In genomic region chr9:34381323-34381722, GRCh38 we compare ENCODE assay signal across 8 cellular contexts. TPM values are rescaled to one million over a fixed set of nuclear protein-coding genes. Genes with fewer than 3 reads are reported as not detected.
A peak's percentile ranks its signal among the peaks of the same experiment; 100 is the strongest.
DNase-seq lines count a peak whose midpoint lies in the region; ATAC-seq, FAIRE-seq and TF ChIP-seq lines count a peak whose summit lies in the region.

No MANE protein-coding gene starts in this region.

- POLR2A ChIA-PET in HepG2 (lab: Yijun Ruan, JAX): no interaction called here

- peak overlapping the region; percentile 97 for H3K4me2 ChIP-seq in HepG2 (ENCODE audit: low read depth, low read length)

- DNase-seq in activated CD8-positive, alpha-beta memory T cell treated with anti-CD3 and anti-CD28 coated beads, Interleukin-2, amount 10 ng/mL, durations not matched to agents 7 days and 5 days: no peak
- DNase-seq in activated CD8-positive, alpha-beta memory T cell treated with anti-CD3 and anti-CD28 coated beads, Interleukin-2, amount 50 U/mL, for 4 hours: no peak
- DNase-seq in ascending aorta (ENCODE audit: low spot score in 2 of 2): no peak
- no peak for DNase-seq in HepG2 (ENCODE audit: low spot score)
- DNase-seq in substantia nigra (lab: John Stamatoyannopoulos, UW): peak in 3 of 49 donors; percentile 14 to 25 (median 20)
- no peak for DNase-seq in NCI-H524 (lab: John Stamatoyannopoulos, UW)
- DNase-seq in globus pallidus (ENCODE audit: low spot score): no peak

- TF ChIP-seq EP300 in HepG2 (IDR thresholded peaks at IDR 0.05; ENCODE audit: low read depth in 2 of 2, low read length in 2 of 2) (no peak), HepG2 (CRISPR knock-in tag; IDR thresholded peaks at IDR 0.05; ENCODE audit: borderline replicate concordance) (no peak)

- H3K4me3 Mint-ChIP-seq in activated CD8-positive, alpha-beta memory T cell treated with anti-CD3 and anti-CD28 coated beads, Interleukin-2, amount 10 ng/mL, durations not matched to agents 7 days and 5 days: peak overlapping the region; percentile 65

- H3K27me3 Mint-ChIP-seq in activated CD8-positive, alpha-beta memory T cell treated with anti-CD3 and anti-CD28 coated beads, Interleukin-2, amount 10 ng/mL, durations not matched to agents 7 days and 5 days: peaks cover 4% of the 10 kb centered on the region

- H3K27ac ChIP-seq in ascending aorta (no peak overlapping the region), HepG2 (ENCODE audit: extremely low read length, insufficient read depth, low read length) (no peak overlapping the region), substantia nigra (ENCODE audit: low read depth, low read length, poor library complexity, severe bottlenecking) (peak overlapping the region; percentile 49)

- in situ Hi-C loops in HepG2 (cut with HindIII; ENCODE audit: extremely low pct_ligation_motif_present, low pct_unique_long_range_greater_than_20kb): no loop called here

- H3K4me1 Mint-ChIP-seq in activated CD8-positive, alpha-beta memory T cell treated with anti-CD3 and anti-CD28 coated beads, Interleukin-2, amount 10 ng/mL, durations not matched to agents 7 days and 5 days: peaks cover 27% of the 10 kb centered on the region

- CTCF ChIA-PET in activated CD8-positive, alpha-beta memory T cell treated with anti-CD3 and anti-CD28 coated beads, Interleukin-2, amount 10 ng/mL, durations not matched to agents 7 days and 5 days (lab: Charles Lee): interaction anchor here (0.8 to 9.7 kb wide), 6 partner anchors 11 to 218 kb away, joined by 3 to 143 read pairs (median 4); no protein-coding TSS in a partner anchor
- CTCF ChIA-PET in HepG2 (lab: Yijun Ruan, JAX; ENCODE audit: low intra/inter-chr PET ratio, low total read pairs): interaction anchor here (7.2 kb wide), 1 partner anchor 49 kb away, joined by 143 read pairs; the partner anchor contains the start of genes KIF24 and NUDT2

- no peaks in the 10 kb centered on the region for H3K27me3 ChIP-seq in ascending aorta
- H3K27me3 ChIP-seq in HepG2 (ENCODE audit: control insufficient read depth in 1 of 2, insufficient read depth in 2 of 2, low read length in 2 of 2): no peaks in the 10 kb centered on the region; a peak in 1 of 5 replicates

- no peak for TF ChIP-seq POLR2A in HepG2 (IDR thresholded peaks at IDR 0.05; ENCODE audit: insufficient read depth in 1 of 2, low read depth in 2 of 2, low read length in 2 of 2)

- no peak for FAIRE-seq in HepG2 (lab: Jason Lieb, UNC)

- H3K79me2 ChIP-seq in HepG2 (ENCODE audit: insufficient read depth, low read length): no peaks in the 10 kb centered on the region

- peaks cover 7 to 13% of the 10 kb centered on the region in 2 donors for H3K4me1 ChIP-seq in ascending aorta
- H3K4me1 ChIP-seq in HepG2 (ENCODE audit: insufficient read depth, low read length): peaks cover 55% of the 10 kb centered on the region

- peak overlapping the region; percentile 61; the same call in 1 of the 2 replicates for H3K9ac ChIP-seq in HepG2 (ENCODE audit: insufficient read depth, low read depth, low read length)

- intact Hi-C loops in ascending aorta (cut with DNase I): no loop called here
- intact Hi-C loops in HepG2 (cut with micrococcal nuclease; ENCODE audit: unreplicated experiment): no loop called here

- TF ChIP-seq RAD21 in HepG2 (CRISPR knock-in tag; IDR thresholded peaks at IDR 0.05): no peak

- no peaks in the 10 kb centered on the region for H3K36me3 ChIP-seq in ascending aorta
- H3K36me3 ChIP-seq in HepG2 (replicated peaks in 1 of 2; ENCODE audit: control insufficient read depth in 1 of 2, insufficient read depth in 2 of 2, low read length in 2 of 2): no peaks in the 10 kb centered on the region

- no peak overlapping the region for H3K27ac Mint-ChIP-seq in activated CD8-positive, alpha-beta memory T cell treated with anti-CD3 and anti-CD28 coated beads, Interleukin-2, amount 10 ng/mL, durations not matched to agents 7 days and 5 days

- H3K9me3 Mint-ChIP-seq in activated CD8-positive, alpha-beta memory T cell treated with anti-CD3 and anti-CD28 coated beads, Interleukin-2, amount 10 ng/mL, durations not matched to agents 7 days and 5 days (ENCODE audit: low read depth): no peaks in the 10 kb centered on the region

- no TSS peak for BruUV-seq in HepG2 (replicated peaks; lab: Mats Ljungman, UMichigan)

- no peaks in the 10 kb centered on the region for H3K36me3 Mint-ChIP-seq in activated CD8-positive, alpha-beta memory T cell treated with anti-CD3 and anti-CD28 coated beads, Interleukin-2, amount 10 ng/mL, durations not matched to agents 7 days and 5 days

- WGBS in HepG2 (ENCODE audit: low lambda C conversion rate): 63% methylated on average over 17 of the region's 17 CpGs

- H2AFZ ChIP-seq in HepG2 (ENCODE audit: low read length): no peak overlapping the region

- peak overlapping the region; percentile 51 to 62 for H3K4me3 ChIP-seq in ascending aorta
- H3K4me3 ChIP-seq in HepG2 (replicated peaks in 1 of 3; ENCODE audit: insufficient read depth in 1 of 3, low read depth in 2 of 3, low read length in 3 of 3): peak overlapping the region; percentile 57 to 76 (median 58); a peak in 5 of 6 replicates

- no peak for ATAC-seq in activated CD8-positive, alpha-beta memory T cell treated with anti-CD3 and anti-CD28 coated beads, Interleukin-2, amount 10 ng/mL, durations not matched to agents 7 days and 5 days
- ATAC-seq in HepG2 (no peak), HG02852 (IDR thresholded peaks at IDR 0.05; ENCODE audit: unreplicated experiment) (no peak)

- H4K20me1 ChIP-seq in HepG2 (ENCODE audit: insufficient read depth, low read length): no peaks in the 10 kb centered on the region

- H3K9me3 ChIP-seq in ascending aorta (no peaks in the 10 kb centered on the region), HepG2 (ENCODE audit: low read length) (no peaks in the 10 kb centered on the region)

- TF ChIP-seq CTCF in ascending aorta (IDR thresholded peaks at IDR 0.05): no peak
- TF ChIP-seq CTCF in HepG2 (CRISPR knock-in tag; IDR thresholded peaks at IDR 0.05): no peak

RNA-seq across cellular contexts. Expression of gene MYORG, which starts 4.6 kb away (rescaled TPM):
- 1 to 10 TPM; 3.7 to 4.2 TPM for total RNA-seq in activated CD8-positive, alpha-beta memory T cell treated with anti-CD3 and anti-CD28 coated beads, Interleukin-2, amount 10 ng/mL, durations not matched to agents 7 days and 5 days
- 11.0 TPM for total RNA-seq in ascending aorta
- total RNA-seq in HepG2 (2016; rRNA removed; fragmentation: Illumina TruSeq; extraction: Trizol): 14.3 and 22.4 TPM in 2 replicates
- 1.7 and 2.0 TPM in 2 replicates for total RNA-seq in HepG2 (2016; cell fraction: cytosol; rRNA removed; fragmentation: Illumina TruSeq; extraction: Trizol; ENCODE audit: low read depth)
- total RNA-seq in HepG2 (2016; cell fraction: insoluble cytoplasmic fraction; rRNA removed; fragmentation: Illumina TruSeq; extraction: Trizol): 12.6 and 22.5 TPM in 2 replicates
- 9.5 and 9.9 TPM in 2 replicates for total RNA-seq in HepG2 (2016; cell fraction: membrane; rRNA removed; fragmentation: Illumina TruSeq; extraction: Trizol)
- 28.9 and 34.2 TPM in 2 replicates for total RNA-seq in HepG2 (2016; cell fraction: nucleus; rRNA removed; fragmentation: Illumina TruSeq; extraction: Trizol)
- 11.1 and 11.9 TPM in 2 replicates for polyA plus RNA-seq in HepG2 (2011; rRNA removed)
- 12.3 and 12.9 TPM in 2 replicates for polyA plus RNA-seq in HepG2 (2011; cell fraction: cytosol; rRNA removed)
- 10.1 and 11.3 TPM in 2 replicates for polyA plus RNA-seq in HepG2 (2011; cell fraction: nucleus; rRNA removed)
- 29.5 and 34.5 TPM in 2 replicates for polyA plus RNA-seq in HepG2 (2012)
- 1.9 and 2.0 TPM in 2 replicates for polyA plus RNA-seq in HepG2 (2016; cell fraction: cytosol; fragmentation: Illumina TruSeq; extraction: Trizol; ENCODE audit: low read depth)
- 14.7 and 17.6 TPM in 2 replicates for polyA plus RNA-seq in HepG2 (2016; cell fraction: insoluble cytoplasmic fraction; fragmentation: Illumina TruSeq; extraction: Trizol; ENCODE audit: low read depth)
- polyA plus RNA-seq in HepG2 (2016; cell fraction: membrane; fragmentation: Illumina TruSeq; extraction: Trizol; ENCODE audit: low read depth): 4.6 and 5.0 TPM in 2 replicates
- polyA plus RNA-seq in HepG2 (2016; cell fraction: nucleus; fragmentation: Illumina TruSeq; extraction: Trizol; ENCODE audit: insufficient read depth, low read depth): 47.4 and 50.2 TPM in 2 replicates
- 4.7 and 30.4 TPM in 2 replicates for polyA minus RNA-seq in HepG2 (2011; rRNA and poly(A)+ RNA removed; ENCODE audit: low replicate concordance)
- polyA minus RNA-seq in HepG2 (2011; cell fraction: cytosol; rRNA and poly(A)+ RNA removed): 24.9 and 26.6 TPM in 2 replicates
- polyA minus RNA-seq in HepG2 (2011; cell fraction: nucleus; rRNA and poly(A)+ RNA removed): 5.0 and 6.7 TPM in 2 replicates

RNA-seq across cellular contexts. Expression of gene NUDT2, which starts 52.0 kb away (rescaled TPM):
- total RNA-seq in activated CD8-positive, alpha-beta memory T cell treated with anti-CD3 and anti-CD28 coated beads, Interleukin-2, amount 10 ng/mL, durations not matched to agents 7 days and 5 days: 10 to 100 TPM; 28.9 to 29.7 TPM
- total RNA-seq in ascending aorta: not detected
- 19.9 and 28.0 TPM in 2 replicates for total RNA-seq in HepG2 (2016; rRNA removed; fragmentation: Illumina TruSeq; extraction: Trizol)
- 10.3 and 10.9 TPM in 2 replicates for total RNA-seq in HepG2 (2016; cell fraction: cytosol; rRNA removed; fragmentation: Illumina TruSeq; extraction: Trizol; ENCODE audit: low read depth)
- 19.3 and 30.3 TPM in 2 replicates for total RNA-seq in HepG2 (2016; cell fraction: insoluble cytoplasmic fraction; rRNA removed; fragmentation: Illumina TruSeq; extraction: Trizol)
- 15.4 and 16.7 TPM in 2 replicates for total RNA-seq in HepG2 (2016; cell fraction: membrane; rRNA removed; fragmentation: Illumina TruSeq; extraction: Trizol)
- 7.0 and 9.3 TPM in 2 replicates for total RNA-seq in HepG2 (2016; cell fraction: nucleus; rRNA removed; fragmentation: Illumina TruSeq; extraction: Trizol)
- 19.9 and 24.6 TPM in 2 replicates for polyA plus RNA-seq in HepG2 (2011; rRNA removed)
- polyA plus RNA-seq in HepG2 (2011; cell fraction: cytosol; rRNA removed): 24.3 and 27.3 TPM in 2 replicates
- polyA plus RNA-seq in HepG2 (2011; cell fraction: nucleus; rRNA removed): 6.9 and 7.0 TPM in 2 replicates
- polyA plus RNA-seq in HepG2 (2012): 11.3 and 13.8 TPM in 2 replicates
- 7.8 and 8.4 TPM in 2 replicates for polyA plus RNA-seq in HepG2 (2016; cell fraction: cytosol; fragmentation: Illumina TruSeq; extraction: Trizol; ENCODE audit: low read depth)
- 22.0 and 27.3 TPM in 2 replicates for polyA plus RNA-seq in HepG2 (2016; cell fraction: insoluble cytoplasmic fraction; fragmentation: Illumina TruSeq; extraction: Trizol; ENCODE audit: low read depth)
- 11.0 and 15.4 TPM in 2 replicates for polyA plus RNA-seq in HepG2 (2016; cell fraction: membrane; fragmentation: Illumina TruSeq; extraction: Trizol; ENCODE audit: low read depth)
- 13.5 and 15.5 TPM in 2 replicates for polyA plus RNA-seq in HepG2 (2016; cell fraction: nucleus; fragmentation: Illumina TruSeq; extraction: Trizol; ENCODE audit: insufficient read depth, low read depth)
- 12.3 and 17.3 TPM in 2 replicates for polyA minus RNA-seq in HepG2 (2011; rRNA and poly(A)+ RNA removed; ENCODE audit: low replicate concordance)
- 3.1 and 4.8 TPM in 2 replicates for polyA minus RNA-seq in HepG2 (2011; cell fraction: cytosol; rRNA and poly(A)+ RNA removed)
- 3.5 and 5.1 TPM in 2 replicates for polyA minus RNA-seq in HepG2 (2011; cell fraction: nucleus; rRNA and poly(A)+ RNA removed)

RNA-seq across cellular contexts. Expression of gene KIF24, which starts 52.3 kb away (rescaled TPM):
- 10 to 100 TPM in 1 of 2 experiments, 1 to 10 TPM in 1; 9.3 to 13.6 TPM for total RNA-seq in activated CD8-positive, alpha-beta memory T cell treated with anti-CD3 and anti-CD28 coated beads, Interleukin-2, amount 10 ng/mL, durations not matched to agents 7 days and 5 days
- total RNA-seq in ascending aorta (0.21 TPM), HepG2 (2016; rRNA removed; fragmentation: Illumina TruSeq; extraction: Trizol) (2.8 and 3.0 TPM in 2 replicates)
- 0.61 and 0.79 TPM in 2 replicates for total RNA-seq in HepG2 (2016; cell fraction: cytosol; rRNA removed; fragmentation: Illumina TruSeq; extraction: Trizol; ENCODE audit: low read depth)
- 2.9 and 3.1 TPM in 2 replicates for total RNA-seq in HepG2 (2016; cell fraction: insoluble cytoplasmic fraction; rRNA removed; fragmentation: Illumina TruSeq; extraction: Trizol)
- 0.96 and 1.1 TPM in 2 replicates for total RNA-seq in HepG2 (2016; cell fraction: membrane; rRNA removed; fragmentation: Illumina TruSeq; extraction: Trizol)
- 4.0 and 4.2 TPM in 2 replicates for total RNA-seq in HepG2 (2016; cell fraction: nucleus; rRNA removed; fragmentation: Illumina TruSeq; extraction: Trizol)
- polyA plus RNA-seq in HepG2 (2011; rRNA removed): 1.1 TPM in 2 replicates
- 0.53 and 0.70 TPM in 2 replicates for polyA plus RNA-seq in HepG2 (2011; cell fraction: cytosol; rRNA removed)
- polyA plus RNA-seq in HepG2 (2011; cell fraction: nucleus; rRNA removed): 1.7 and 1.9 TPM in 2 replicates
- 0.40 and 0.67 TPM in 2 replicates for polyA plus RNA-seq in HepG2 (2012)
- 0.29 and 0.34 TPM in 2 replicates for polyA plus RNA-seq in HepG2 (2016; cell fraction: cytosol; fragmentation: Illumina TruSeq; extraction: Trizol; ENCODE audit: low read depth)
- polyA plus RNA-seq in HepG2 (2016; cell fraction: insoluble cytoplasmic fraction; fragmentation: Illumina TruSeq; extraction: Trizol; ENCODE audit: low read depth): 1.7 and 2.2 TPM in 2 replicates
- 0.55 and 0.58 TPM in 2 replicates for polyA plus RNA-seq in HepG2 (2016; cell fraction: membrane; fragmentation: Illumina TruSeq; extraction: Trizol; ENCODE audit: low read depth)
- 3.6 and 4.2 TPM in 2 replicates for polyA plus RNA-seq in HepG2 (2016; cell fraction: nucleus; fragmentation: Illumina TruSeq; extraction: Trizol; ENCODE audit: insufficient read depth, low read depth)
- 2.8 and 24.8 TPM in 2 replicates for polyA minus RNA-seq in HepG2 (2011; rRNA and poly(A)+ RNA removed; ENCODE audit: low replicate concordance)
- 0.89 and 1.1 TPM in 2 replicates for polyA minus RNA-seq in HepG2 (2011; cell fraction: cytosol; rRNA and poly(A)+ RNA removed)
- polyA minus RNA-seq in HepG2 (2011; cell fraction: nucleus; rRNA and poly(A)+ RNA removed): 2.9 and 4.0 TPM in 2 replicates
